21 cellular contexts compared by ENCODE assay signal in genomic region chr7:67671006-67671405, GRCh38.
"Had no signal": no experiment of that assay in that cellular context is flagged by ENCODE, and none has a peak within 500 bp of the region (broad histone marks: within the 10 kb centered on the region; RNA-seq: fewer than 3 reads in every experiment).

No MANE protein-coding gene starts in this region.

- H3K4me1 ChIP-seq: gastrocnemius medialis, left lung, neural progenitor cell, parathyroid adenoma, suprapubic skin, transverse colon, upper lobe of right lung, uterus had no signal

- H3K36me3 ChIP-seq: gastrocnemius medialis, left lung, neural progenitor cell, right lobe of liver, suprapubic skin, transverse colon, upper lobe of right lung, uterus had no signal

- DNase-seq: cortex of kidney; effector memory CD8-positive, alpha-beta T cell; gastrocnemius medialis; head of caudate nucleus; kidney; left lung; mesenchymal stem cell; mucosa of descending colon; naive B cell; right lobe of liver; small intestine; stimulated activated CD4-positive, alpha-beta T cell treated with anti-CD3 and anti-CD28 coated beads, Interleukin-15, amount 100 ng/mL, for 24 hours; stimulated activated CD4-positive, alpha-beta T cell treated with anti-CD3 and anti-CD28 coated beads, Interleukin-2, amount 100 ng/mL, for 48 hours; stimulated activated naive CD4-positive, alpha-beta T cell; stimulated activated naive CD8-positive, alpha-beta T cell treated with anti-CD3 and anti-CD28 coated beads, Interleukin-15, amount 100 ng/mL, for 72 hours; transverse colon; upper lobe of right lung; uterus had no signal

- H3K4me3 ChIP-seq: gastrocnemius medialis, left lung, mucosa of descending colon, neural progenitor cell, right lobe of liver, suprapubic skin, transverse colon, upper lobe of right lung, uterus had no signal

- H3K27me3 ChIP-seq: gastrocnemius medialis, left lung, neural progenitor cell, right lobe of liver, suprapubic skin, transverse colon, upper lobe of right lung, uterus had no signal

- H3K9me3 ChIP-seq: gastrocnemius medialis, right lobe of liver, suprapubic skin, upper lobe of right lung had no signal

- H3K27ac ChIP-seq: gastrocnemius medialis, left lung, neural progenitor cell, parathyroid adenoma, right lobe of liver, suprapubic skin, transverse colon, upper lobe of right lung, uterus had no signal
